In genomic region chr10:132945894-132946255, GRCh38 we compare ENCODE assay signal across 2 cellular contexts.
A peak's percentile ranks its signal among the peaks of the same experiment; 100 is the strongest.
TF ChIP-seq lines count a peak whose summit lies in the region.

No MANE protein-coding gene starts in this region.

TF ChIP-seq in HEK293, 187 proteins besides CTCF, POLR2A, EP300 and RAD21:
- TF ChIP-seq GLIS2 (tag by site-specific recombination; IDR thresholded peaks at IDR 0.05) (peak; percentile 44; the same call in 1 of the 2 replicates), KLF1 (tag by site-specific recombination; IDR thresholded peaks at IDR 0.05) (no peak)

TF ChIP-seq in H1, 55 proteins besides CTCF, POLR2A, EP300 and RAD21:
- TF ChIP-seq KDM5A (IDR thresholded peaks at IDR 0.05; ENCODE audit: low read length) (no peak), BCL11A (IDR thresholded peaks at IDR 0.05; ENCODE audit: low read depth in 2 of 2, low read length in 2 of 2) (no peak), RXRA (IDR thresholded peaks at IDR 0.05; ENCODE audit: insufficient read depth, low read depth, low read length) (no peak), CBX5 (IDR thresholded peaks at IDR 0.05; ENCODE audit: low read depth, low read length) (no peak), EGR1 (IDR thresholded peaks at IDR 0.05; ENCODE audit: borderline replicate concordance, low read depth, low read length) (no peak), MAFK (IDR thresholded peaks at IDR 0.05; ENCODE audit: low read depth, low read length) (no peak), KDM1A (IDR thresholded peaks at IDR 0.05; ENCODE audit: borderline replicate concordance, low read length) (no peak), FOSL1 (IDR thresholded peaks at IDR 0.05; ENCODE audit: insufficient read depth, low read depth, low read length) (no peak), SP4 (IDR thresholded peaks at IDR 0.05; ENCODE audit: low read length) (no peak), CHD7 (IDR thresholded peaks at IDR 0.05; ENCODE audit: insufficient replicate concordance, low read length) (no peak), SAP30 (IDR thresholded peaks at IDR 0.05; ENCODE audit: insufficient read depth, insufficient replicate concordance, low read length) (no peak), ZNF274 (IDR thresholded peaks at IDR 0.05; ENCODE audit: borderline replicate concordance, extremely low read depth, low read length) (no peak), TCF12 (IDR thresholded peaks at IDR 0.05; ENCODE audit: low read depth, low read length) (no peak), ATF3 (IDR thresholded peaks at IDR 0.05; ENCODE audit: insufficient read depth, low read depth, low read length) (no peak), TAF1 (IDR thresholded peaks at IDR 0.05; ENCODE audit: low read depth, low read length) (no peak), CBX8 (IDR thresholded peaks at IDR 0.05; ENCODE audit: borderline replicate concordance, low read depth, low read length) (no peak), MAX (IDR thresholded peaks at IDR 0.05) (no peak)
